Comparison of ENCODE assay signal across 23 cellular contexts in the genomic region with DNA sequence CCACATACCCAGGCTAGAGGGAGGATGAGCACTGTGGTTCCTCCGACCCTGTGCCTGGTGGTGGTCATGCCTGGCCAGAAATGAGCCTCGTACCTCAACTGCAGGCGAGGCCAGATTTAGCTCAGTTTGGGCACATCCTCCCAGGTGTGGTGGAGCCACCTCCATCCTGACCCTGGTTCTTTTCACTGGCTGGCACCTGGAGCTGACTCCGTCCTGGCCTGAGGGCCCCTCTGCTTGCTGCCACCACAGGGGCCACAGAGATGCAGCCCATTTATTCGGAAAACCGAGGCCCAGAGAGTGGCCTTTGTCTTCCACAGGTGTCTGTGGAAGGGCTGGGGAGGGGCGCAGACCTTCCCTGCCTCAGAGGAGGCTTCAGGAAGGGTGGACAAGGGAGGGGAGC. TPM values are rescaled to one million over a fixed set of nuclear protein-coding genes. Genes with fewer than 3 reads are reported as not detected.
DNase-seq lines count a peak whose midpoint lies in the region; ATAC-seq, FAIRE-seq and TF ChIP-seq lines count a peak whose summit lies in the region.
"Had no signal": no experiment of that assay in that cellular context is flagged by ENCODE, and none has a peak within 500 bp of the region (broad histone marks: within the 10 kb centered on the region; RNA-seq: fewer than 3 reads in every experiment).

No MANE protein-coding gene starts in this region.

- TF ChIP-seq RAD21 in H1 (IDR thresholded peaks at IDR 0.05 in 1 of 2, conservative IDR thresholded peaks at IDR 0.05 in 1 of 2; ENCODE audit: low read depth in 2 of 2, low read length in 2 of 2): no peak

- H2AK5ac ChIP-seq in H1 (ENCODE audit: low read depth, low read length): no peak overlapping the region

- no peaks in the 10 kb centered on the region; the same call in 1 of the 2 replicates for H3K79me1 ChIP-seq in H1 (ENCODE audit: low read depth, low read length)

- H3K4me1 ChIP-seq in H1 (replicated peaks in 1 of 4; ENCODE audit: control insufficient read depth in 3 of 4, insufficient read depth in 4 of 4, low read length in 3 of 4): no peaks in the 10 kb centered on the region
- peaks cover 10 to 15% of the 10 kb centered on the region in 2 donors for H3K4me1 ChIP-seq in ascending aorta
- H3K4me1 ChIP-seq in GM23338 (ENCODE audit: insufficient read depth): no peaks in the 10 kb centered on the region

- intact Hi-C loops in ascending aorta (cut with DNase I): loop anchor here (5.0 kb wide), 2 partner anchors 166 to 204 kb away; no protein-coding TSS in a partner anchor

- H3K4me3 ChIP-seq in H1 (ENCODE audit: extremely low read depth in 1 of 4, insufficient read depth in 2 of 4, low read depth in 3 of 4, low read length in 4 of 4): no peak overlapping the region
- no peak overlapping the region for H3K4me3 ChIP-seq in ascending aorta
- no peak overlapping the region for H3K4me3 ChIP-seq in GM23338
- H3K4me3 ChIP-seq: BLaER1 treated with 17β-estradiol and CSF1 and Interleukin-3, amounts not matched to agents 10 nM and 100 nM had no signal

- CTCF ChIA-PET in H1 (lab: Charles Lee; ENCODE audit: partially characterized antibody): interaction anchor here (0.6 to 4.9 kb wide), 9 partner anchors 10 to 194 kb away, joined by 3 to 47 read pairs (median 8); no protein-coding TSS in a partner anchor

- TF ChIP-seq CTCF in H1 (IDR thresholded peaks at IDR 0.05; ENCODE audit: control extremely low read depth in 1 of 3, insufficient read depth in 1 of 3, low read depth in 1 of 3, low read length in 3 of 3) (no peak), osteocyte (IDR thresholded peaks at IDR 0.05) (no peak), ascending aorta (IDR thresholded peaks at IDR 0.05) (no peak), GM23338 (conservative IDR thresholded peaks at IDR 0.05; ENCODE audit: low read depth in 2 of 2) (no peak)

- H3K4me2 ChIP-seq in H1 (ENCODE audit: insufficient read depth in 1 of 2, low read depth in 2 of 2, low read length in 2 of 2) (no peak overlapping the region), GM23338 (no peak overlapping the region)
- H3K4me2 ChIP-seq: KMS-11 had no signal

- H2BK15ac ChIP-seq in H1 (ENCODE audit: low read length): no peak overlapping the region

- no peak overlapping the region for H3K4me3 Mint-ChIP-seq in activated naive CD4-positive, alpha-beta T cell treated with anti-CD3 and anti-CD28 coated beads, Interleukin-2, amount 50 U/mL, for 24 hours
- H3K4me3 Mint-ChIP-seq in osteocyte (ENCODE audit: unreplicated experiment) (no peak overlapping the region), GM23338 (no peak overlapping the region)
- H3K4me3 Mint-ChIP-seq: CD8-positive, alpha-beta memory T cell; H9 had no signal

- no peak overlapping the region for H4K91ac ChIP-seq in H1 (replicated peaks; ENCODE audit: insufficient read length, low read length)

- no peak overlapping the region; a peak in 1 of 7 replicates for H3K9ac ChIP-seq in H1 (replicated peaks in 1 of 4; ENCODE audit: extremely low read depth in 1 of 4, low read depth in 3 of 4, low read length in 3 of 4)
- H3K9ac ChIP-seq: KMS-11 had no signal

- H2BK5ac ChIP-seq in H1 (ENCODE audit: low read depth, low read length): no peak overlapping the region

- H3K27ac Mint-ChIP-seq in activated naive CD4-positive, alpha-beta T cell treated with anti-CD3 and anti-CD28 coated beads, Interleukin-2, amount 50 U/mL, for 24 hours: peak overlapping the region; percentile 17
- H3K27ac Mint-ChIP-seq in osteocyte (ENCODE audit: unreplicated experiment) (peak overlapping the region; percentile 44), GM23338 (no peak overlapping the region)

- H3K4ac ChIP-seq in H1 (replicated peaks; ENCODE audit: insufficient read length, low read depth, low read length): no peak overlapping the region

- H3K36me3 ChIP-seq in H1 (ENCODE audit: control insufficient read depth in 2 of 4, insufficient read depth in 4 of 4, low read length in 3 of 4) (peaks cover 0 to 4% (median 0%) of the 10 kb centered on the region in 4 experiments; a peak in 3 of 8 replicates), ascending aorta (peaks cover 9 to 12% of the 10 kb centered on the region in 2 donors), GM23338 (ENCODE audit: insufficient read depth) (0 out of 2 replicates have a peak, but pooled peaks cover 7% of the 10 kb centered on the region)

- 0 out of 2 replicates have a peak overlapping the region, but pooled peaks have one; percentile 9 for H2BK12ac ChIP-seq in H1 (ENCODE audit: low read depth, low read length)

- H2AFZ ChIP-seq in H1 (ENCODE audit: low read length) (no peak overlapping the region), GM23338 (no peak overlapping the region)

- H3K14ac ChIP-seq in H1 (ENCODE audit: insufficient read length): no peak overlapping the region

- H3K9me3 ChIP-seq in H1 (ENCODE audit: insufficient read depth in 2 of 2, low read depth in 1 of 2, low read length in 1 of 2): no peaks in the 10 kb centered on the region
- H3K9me3 ChIP-seq in ascending aorta: no peaks in the 10 kb centered on the region

- no peaks in the 10 kb centered on the region for H4K20me1 ChIP-seq in H1 (replicated peaks in 1 of 2; ENCODE audit: control insufficient read depth in 1 of 2, insufficient read depth in 2 of 2, low read length in 2 of 2)
- no peaks in the 10 kb centered on the region for H4K20me1 ChIP-seq in GM23338 (replicated peaks; ENCODE audit: insufficient read depth)

- POLR2A ChIA-PET in H1 (lab: Charles Lee; ENCODE audit: partially characterized antibody): interaction anchor here (0.7 to 1.4 kb wide), 2 partner anchors 9 to 20 kb away, joined by 3 read pairs; no protein-coding TSS in a partner anchor

- no peak overlapping the region for H3K23ac ChIP-seq in H1 (ENCODE audit: insufficient read length)

- no peak for DNase-seq in activated naive CD4-positive, alpha-beta T cell treated with Interleukin-2 at 50 U/mL for 16 hours
- DNase-seq in H1 (ENCODE audit: low read depth in 1 of 2, low spot score in 2 of 2) (no peak), osteocyte (ENCODE audit: extremely low spot score, unreplicated experiment) (no peak), NCI-H2196 treated with DMSO at 0.1 percent for 48 hours (lab: John Stamatoyannopoulos, UW; ENCODE audit: unreplicated experiment) (no peak), ascending aorta (ENCODE audit: low spot score in 2 of 2) (no peak), GM23338 (ENCODE audit: low spot score) (no peak)
- DNase-seq: 8988T; CD8-positive, alpha-beta memory T cell; EL; GF-D8; H9; NCI-H1092 treated with DMSO at 0.1 percent for 48 hours; NCI-H146; NCI-H2029; NCI-H345; NCI-H524 treated with DMSO at 0.1 percent for 48 hours; NCI-H82; SIG-M5 had no signal

- H3F3A ChIP-seq in GM23338 (replicated peaks; ENCODE audit: low read depth): no peaks in the 10 kb centered on the region

- H3K27ac ChIP-seq in H1 (ENCODE audit: low read depth, low read length) (no peak overlapping the region), ascending aorta (no peak overlapping the region), GM23338 (ENCODE audit: low read depth) (no peak overlapping the region)
- H3K27ac ChIP-seq: KMS-11 had no signal

- no peaks in the 10 kb centered on the region for H3K27me3 Mint-ChIP-seq in activated naive CD4-positive, alpha-beta T cell treated with anti-CD3 and anti-CD28 coated beads, Interleukin-2, amount 50 U/mL, for 24 hours
- H3K27me3 Mint-ChIP-seq in osteocyte (ENCODE audit: unreplicated experiment) (no peaks in the 10 kb centered on the region), GM23338 (ENCODE audit: insufficient read depth, low read depth, poor library complexity) (peaks cover 23% of the 10 kb centered on the region)

- no peak overlapping the region for H3K56ac ChIP-seq in H1 (replicated peaks; ENCODE audit: insufficient read length, low read depth, low read length)

- TF ChIP-seq POLR2A in H1 (IDR thresholded peaks at IDR 0.05; ENCODE audit: control extremely low read depth in 1 of 2, low read depth in 2 of 2, low read length in 2 of 2): no peak

- peaks cover 25% of the 10 kb centered on the region for H3K4me1 Mint-ChIP-seq in activated naive CD4-positive, alpha-beta T cell treated with anti-CD3 and anti-CD28 coated beads, Interleukin-2, amount 50 U/mL, for 24 hours
- H3K4me1 Mint-ChIP-seq in osteocyte (ENCODE audit: unreplicated experiment) (peaks cover 17% of the 10 kb centered on the region), GM23338 (peaks cover 3% of the 10 kb centered on the region; the same call in 1 of the 3 replicates)

- H3K23me2 ChIP-seq in H1 (ENCODE audit: low read depth, low read length): no peaks in the 10 kb centered on the region

- H2BK20ac ChIP-seq in H1 (ENCODE audit: low read length): no peak overlapping the region

- H3K79me2 ChIP-seq in H1 (ENCODE audit: control insufficient read depth in 1 of 2, insufficient read depth in 2 of 2, low read length in 2 of 2): no peaks in the 10 kb centered on the region
- no peaks in the 10 kb centered on the region for H3K79me2 ChIP-seq in GM23338 (replicated peaks; ENCODE audit: insufficient read depth)

- no peaks in the 10 kb centered on the region for H3K9me3 Mint-ChIP-seq in activated naive CD4-positive, alpha-beta T cell treated with anti-CD3 and anti-CD28 coated beads, Interleukin-2, amount 50 U/mL, for 24 hours
- H3K9me3 Mint-ChIP-seq in osteocyte (ENCODE audit: unreplicated experiment): no peaks in the 10 kb centered on the region
- no peaks in the 10 kb centered on the region; the same call in 2 of the 3 replicates for H3K9me3 Mint-ChIP-seq in GM23338
- H3K9me3 Mint-ChIP-seq: CD8-positive, alpha-beta memory T cell; H9 had no signal

- H3K18ac ChIP-seq in H1 (ENCODE audit: extremely low read depth, low read length): no peak overlapping the region

- FAIRE-seq in H1 (lab: Jason Lieb, UNC): no peak
- FAIRE-seq: D721Med had no signal

- no peaks in the 10 kb centered on the region for H3K9me2 ChIP-seq in GM23338 (ENCODE audit: insufficient read depth)

- H3K27me3 ChIP-seq in H1 (replicated peaks in 1 of 4; ENCODE audit: control insufficient read depth in 3 of 4, extremely low read depth in 1 of 4, insufficient read depth in 3 of 4, low read length in 3 of 4): no peaks in the 10 kb centered on the region
- H3K27me3 ChIP-seq in ascending aorta: no peaks in the 10 kb centered on the region
- H3K27me3 ChIP-seq in GM23338 (ENCODE audit: insufficient read depth): no peaks in the 10 kb centered on the region
- H3K27me3 ChIP-seq: BLaER1 treated with 17β-estradiol and CSF1 and Interleukin-3, amounts not matched to agents 10 nM and 100 nM had no signal

- no peak overlapping the region for H4K8ac ChIP-seq in H1 (ENCODE audit: extremely low read depth, insufficient read depth, low read length)

- TF ChIP-seq EP300 in H1 (IDR thresholded peaks at IDR 0.05; ENCODE audit: borderline replicate concordance in 1 of 2, low read depth in 2 of 2, low read length in 2 of 2): no peak

- peaks cover 6% of the 10 kb centered on the region for H3K36me3 Mint-ChIP-seq in activated naive CD4-positive, alpha-beta T cell treated with anti-CD3 and anti-CD28 coated beads, Interleukin-2, amount 50 U/mL, for 24 hours
- H3K36me3 Mint-ChIP-seq in osteocyte (ENCODE audit: unreplicated experiment): peaks cover 8% of the 10 kb centered on the region
- H3K36me3 Mint-ChIP-seq in GM23338 (ENCODE audit: low read depth): no peaks in the 10 kb centered on the region

- no peak overlapping the region for H2BK120ac ChIP-seq in H1 (replicated peaks; ENCODE audit: low read depth, low read length)

- WGBS in H1 (ENCODE audit: extremely low coverage in 1 of 2, insufficient coverage in 1 of 2, insufficient read length in 1 of 2, insufficient replicate concordance in 2 of 2, low coverage in 1 of 2, low lambda C conversion rate in 2 of 2, missing lambda C conversion rate in 1 of 2), 2 experiments: 84% methylated on average over 7 of the region's 7 CpGs; no CpG with 5 or more reads in 1 of the 2 experiments

- ATAC-seq in GM23338: no peak
- ATAC-seq: Panc1 had no signal

- no peak overlapping the region for H4K5ac ChIP-seq in H1 (ENCODE audit: insufficient read length, low read depth, low read length)

RNA-seq across cellular contexts. Expression of a gene that starts 9.0 kb away (rescaled TPM):
- total RNA-seq in H1 (2021; fragmentation: NEBNext Ultra II Directional; extraction: Animal tissue kit (Norgen Biotek cat#: 25700)): 15.8 and 16.0 TPM in 2 replicates
- 7.5 and 9.7 TPM in 2 replicates for polyA plus RNA-seq in H1 (2011; rRNA removed)
- 10.9 TPM for polyA plus RNA-seq in H1 (2011; cell fraction: cytosol; rRNA removed)
- 8.2 TPM for polyA plus RNA-seq in H1 (2011; cell fraction: nucleus; rRNA removed)
- 9.2 to 12.3 TPM (median 10.6 TPM) in 4 replicates for polyA plus RNA-seq in H1 (2012, experiment 1 of 2)
- polyA plus RNA-seq in H1 (2012, experiment 2 of 2): 1.6 TPM
- 8.8 TPM for polyA plus RNA-seq in H1 (2013, experiment 1 of 2)
- polyA plus RNA-seq in H1 (2013, experiment 2 of 2): 8.5 TPM
- 14.1 and 15.9 TPM in 2 replicates for polyA minus RNA-seq in H1 (2011; rRNA and poly(A)+ RNA removed)
- polyA minus RNA-seq in H1 (2011; cell fraction: cytosol; rRNA and poly(A)+ RNA removed): 12.9 TPM
- 10.2 TPM for polyA minus RNA-seq in H1 (2011; cell fraction: nucleus; rRNA and poly(A)+ RNA removed)
- total RNA-seq in osteocyte: 59.1 and 61.0 TPM in 2 replicates
- total RNA-seq in ascending aorta: 21.6 TPM
- total RNA-seq in GM23338 (2014; rRNA removed; shearing (Covaris generic)): 17.7 and 19.1 TPM in 2 replicates
- 13.0 and 14.8 TPM in 2 replicates for polyA plus RNA-seq in GM23338 (2016; fragmentation: Nextera tagmentation; extraction: Ambion mirVana)
